19 cellular contexts compared by ENCODE assay signal in the genomic region with DNA sequence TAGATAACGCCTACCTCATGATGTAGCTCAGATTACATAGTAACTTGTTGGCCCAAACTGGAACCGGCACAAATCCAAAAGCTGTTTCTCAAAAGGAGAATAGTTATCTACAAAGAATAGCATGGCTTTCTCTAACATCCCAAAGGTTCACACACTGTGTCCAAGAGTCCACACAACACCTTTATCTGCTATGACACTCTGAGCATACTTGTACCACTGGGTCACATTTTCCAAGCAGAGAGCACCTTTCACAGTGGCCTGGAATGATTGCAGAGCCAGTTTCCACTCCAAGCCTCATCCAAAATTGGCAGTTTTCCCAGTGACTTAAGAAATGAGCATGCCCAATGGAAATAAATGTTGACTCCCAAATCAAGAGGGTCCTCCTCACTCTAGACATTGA.
"Had no signal": no experiment of that assay in that cellular context is flagged by ENCODE, and none has a peak within 500 bp of the region (broad histone marks: within the 10 kb centered on the region; RNA-seq: fewer than 3 reads in every experiment).

No MANE protein-coding gene starts in this region.

- H3K4me1 ChIP-seq: SJCRH30 had no signal

- DNase-seq: KBM-7, MV-4-11, NCI-H1048, NCI-H1436, NCI-H187, NCI-H2029, NCI-H2081 treated with DMSO at 0.1 percent for 48 hours, NCI-H2227 treated with DMSO at 0.1 percent for 48 hours, NCI-H446 treated with DMSO at 0.1 percent for 48 hours, NCI-H510A treated with DMSO at 0.1 percent for 48 hours, NCI-H526, NCI-H82, SHP77 treated with DMSO at 0.1 percent for 48 hours, SJCRH30, T-helper 1 cell, T-helper 17 cell had no signal

- H3K9me3 ChIP-seq: SJCRH30 had no signal

- H3K27ac ChIP-seq: RWPE1, SJCRH30 had no signal

- H3K27me3 ChIP-seq: SJCRH30 had no signal

- H3K36me3 ChIP-seq: SJCRH30 had no signal

- H3K4me3 ChIP-seq: SJCRH30 had no signal

- ATAC-seq: Panc1, SK-N-SH treated with all-trans-retinoic acid at 6 μM for 48 hours, T-helper 17 cell had no signal
